8 cellular contexts compared by ENCODE assay signal in genomic region chr1:23800396-23801337, GRCh38.
A peak's percentile ranks its signal among the peaks of the same experiment; 100 is the strongest.
DNase-seq lines count a peak whose midpoint lies in the region; ATAC-seq and TF ChIP-seq lines count a peak whose summit lies in the region.

GALE (minus strand) TSS chr1:23800754; CDS start chr1:23799007, 1,747 bp downstream.

- peak; percentile 99 for DNase-seq in GM13977 (ENCODE audit: low spot score)
- DNase-seq in NCI-H2029 treated with DMSO at 0.1 percent for 48 hours (lab: John Stamatoyannopoulos, UW): peak; percentile 54
- DNase-seq in T-helper 9 cell: peak; percentile 97
- peak; percentile 74 for DNase-seq in astrocyte of the cerebellum (ENCODE audit: low read depth)
- peak; percentile 99 for DNase-seq in hepatic stellate cell (ENCODE audit: low spot score)
- DNase-seq in retina: peak; percentile 93

- ATAC-seq in HG02943 (IDR thresholded peaks at IDR 0.05; ENCODE audit: low read depth, unreplicated experiment): peak; percentile 77
- ATAC-seq in GM18858 (IDR thresholded peaks at IDR 0.05; ENCODE audit: unreplicated experiment): no peak

- in situ Hi-C loops in GM13977 (cut with MboI; ENCODE audit: low pct_unique_long_range_greater_than_20kb, low sequenced_read_pairs, unreplicated experiment) (no loop called here), astrocyte of the cerebellum (cut with HindIII; ENCODE audit: low sequenced_read_pairs) (no loop called here)

- peak within 1 kb of the TSS; percentile 69 for H3K4me3 ChIP-seq in astrocyte of the cerebellum (ENCODE audit: low read depth, low read length)

- TF ChIP-seq CTCF in GM13977 (IDR thresholded peaks at IDR 0.05; ENCODE audit: extremely low read depth, insufficient read depth, missing control alignments) (no peak), astrocyte of the cerebellum (IDR thresholded peaks at IDR 0.05; ENCODE audit: low read depth, low read length, missing control alignments) (no peak)
